Comparison of ENCODE assay signal across 11 cellular contexts in the genomic region with DNA sequence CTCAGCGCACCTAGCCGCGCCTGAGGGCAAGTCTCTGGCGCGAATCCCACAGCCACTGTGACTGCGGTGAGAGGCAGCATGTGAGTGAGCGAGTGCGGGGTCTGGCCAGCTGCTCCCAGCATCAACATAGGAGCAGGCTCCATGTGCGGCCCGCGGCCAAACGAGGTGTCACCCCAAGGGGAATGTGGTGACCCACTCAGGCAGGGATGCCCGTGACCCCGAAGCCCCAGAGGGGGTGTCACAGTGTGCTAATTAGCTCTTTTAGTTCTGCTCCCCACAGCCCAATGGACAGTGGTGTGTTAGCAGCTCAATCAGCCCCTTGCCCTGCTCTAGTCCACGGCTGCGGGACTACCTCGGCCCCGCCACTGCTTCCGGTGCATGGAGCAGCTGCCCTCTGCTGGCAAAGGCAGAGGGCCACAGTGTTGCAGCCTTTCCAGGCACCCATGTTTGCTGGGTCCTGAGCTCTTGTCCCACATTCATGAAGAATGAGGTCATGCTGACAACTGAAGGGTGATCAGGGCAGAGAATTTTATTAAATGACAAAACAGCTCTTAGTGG.
DNase-seq lines count a peak whose midpoint lies in the region; ATAC-seq and TF ChIP-seq lines count a peak whose summit lies in the region.
"Had no signal": no experiment of that assay in that cellular context is flagged by ENCODE, and none has a peak within 500 bp of the region (broad histone marks: within the 10 kb centered on the region; RNA-seq: fewer than 3 reads in every experiment).

No MANE protein-coding gene starts in this region.

- no peak overlapping the region for H4K8ac ChIP-seq in neuronal stem cell (ENCODE audit: low read depth, low read length)

- peak overlapping the region; percentile 86 for H3K14ac ChIP-seq in neuronal stem cell (ENCODE audit: low read length)

- CTCF ChIA-PET in activated CD8-positive, alpha-beta T cell treated with anti-CD3 and anti-CD28 coated beads, Interleukin-2, amount 10 ng/mL, durations not matched to agents 7 days and 5 days (lab: Charles Lee), result interaction anchor here (0.9 to 1.6 kb wide), 3 partner anchors 13 to 71 kb away, joined by 3 to 6 read pairs (median 5); a partner anchor contains a TSS

- TF ChIP-seq POLR2A in esophagus squamous epithelium (IDR thresholded peaks at IDR 0.05), result no peak
- no peak for TF ChIP-seq POLR2A in adrenal gland (IDR thresholded peaks at IDR 0.05)

- POLR2A ChIA-PET in activated CD8-positive, alpha-beta T cell treated with anti-CD3 and anti-CD28 coated beads, Interleukin-2, amount 10 ng/mL, durations not matched to agents 7 days and 5 days (lab: Charles Lee), result interaction anchor here (1.1 kb wide), 1 partner anchor 26 kb away, joined by 4 read pairs; no protein-coding TSS in a partner anchor

- H3K9me3 ChIP-seq in neuronal stem cell (replicated peaks in 1 of 2; ENCODE audit: control insufficient read depth in 2 of 2, insufficient read depth in 1 of 2, low read depth in 1 of 2, low read length in 2 of 2) (no peaks in the 10 kb centered on the region), esophagus squamous epithelium (no peaks in the 10 kb centered on the region), adrenal gland (replicated peaks in 1 of 3) (no peaks in the 10 kb centered on the region)

- no peak overlapping the region for H3K4me3 Mint-ChIP-seq in activated CD8-positive, alpha-beta T cell treated with anti-CD3 and anti-CD28 coated beads, Interleukin-2, amount 10 ng/mL, durations not matched to agents 7 days and 5 days

- H3K27ac ChIP-seq in neuronal stem cell (replicated peaks; ENCODE audit: low read length), result no peak overlapping the region
- no peak overlapping the region for H3K27ac ChIP-seq in esophagus squamous epithelium
- H3K27ac ChIP-seq in adrenal gland, result no peak overlapping the region

- no peak overlapping the region for H4K91ac ChIP-seq in neuronal stem cell (ENCODE audit: low read depth, low read length, poor library complexity)

- H2BK15ac ChIP-seq in neuronal stem cell (ENCODE audit: low read length), result peak overlapping the region; percentile 51

- no peaks in the 10 kb centered on the region for H3K9me3 Mint-ChIP-seq in activated CD8-positive, alpha-beta T cell treated with anti-CD3 and anti-CD28 coated beads, Interleukin-2, amount 10 ng/mL, durations not matched to agents 7 days and 5 days (ENCODE audit: insufficient read depth)

- no peak overlapping the region for H2BK5ac ChIP-seq in neuronal stem cell (ENCODE audit: low read length)

- intact Hi-C loops in esophagus squamous epithelium (cut with DNase I), result no loop called here
- intact Hi-C loops in adrenal gland (cut with DNase I), result no loop called here

- ATAC-seq in HG03469 (IDR thresholded peaks at IDR 0.05; ENCODE audit: unreplicated experiment) (peak; percentile 47), HG02763 (IDR thresholded peaks at IDR 0.05; ENCODE audit: unreplicated experiment) (no peak)
- ATAC-seq in activated CD8-positive, alpha-beta T cell treated with anti-CD3 and anti-CD28 coated beads, Interleukin-2, amount 10 ng/mL, durations not matched to agents 7 days and 5 days, result peak; percentile 39

- H3K23ac ChIP-seq in neuronal stem cell (ENCODE audit: low read depth, low read length, poor library complexity), result peak overlapping the region; percentile 48

- H3K9ac ChIP-seq in neuronal stem cell (ENCODE audit: low read depth, low read length, poor library complexity), result peak overlapping the region; percentile 50

- no peak overlapping the region for H2AFZ ChIP-seq in neuronal stem cell (ENCODE audit: low read length)

- H3K36me3 Mint-ChIP-seq in activated CD8-positive, alpha-beta T cell treated with anti-CD3 and anti-CD28 coated beads, Interleukin-2, amount 10 ng/mL, durations not matched to agents 7 days and 5 days (ENCODE audit: low read depth), result no peaks in the 10 kb centered on the region

- WGBS in neuronal stem cell (ENCODE audit: extremely low coverage in 2 of 2, insufficient read length in 2 of 2, insufficient replicate concordance in 1 of 2), 2 donors, result no CpG with 5 or more reads among the region's 19 CpGs
- 94 to 98% methylated on average over 9 to 11 of the region's 19 CpGs for WGBS in esophagus squamous epithelium, 2 donors
- WGBS in adrenal gland, 4 donors, result 90 to 96% (median 95%) methylated on average over 9 to 19 of the region's 19 CpGs

- no peaks in the 10 kb centered on the region for H3K36me3 ChIP-seq in neuronal stem cell (replicated peaks in 1 of 2; ENCODE audit: control insufficient read depth in 2 of 2, insufficient read depth in 2 of 2, low read length in 2 of 2)
- no peaks in the 10 kb centered on the region for H3K36me3 ChIP-seq in esophagus squamous epithelium
- no peaks in the 10 kb centered on the region for H3K36me3 ChIP-seq in adrenal gland (replicated peaks in 1 of 2)

- DNase-seq in DMS53 (lab: John Stamatoyannopoulos, UW) (peak; percentile 43), DMS53 treated with DMSO at 0.1 percent for 48 hours (lab: John Stamatoyannopoulos, UW; ENCODE audit: unreplicated experiment) (no peak), neuronal stem cell (ENCODE audit: low spot score) (no peak), esophagus squamous epithelium (lab: John Stamatoyannopoulos, UW) (no peak), adrenal gland (no peak)
- DNase-seq in activated CD8-positive, alpha-beta T cell treated with anti-CD3 and anti-CD28 coated beads, Interleukin-2, amount 10 ng/mL, durations not matched to agents 7 days and 5 days, result no peak
- DNase-seq: activated gamma-delta T cell treated with Interleukin-2 at 50 U/mL for 16 hours; effector CD4-positive, alpha-beta T cell; NCI-H510A had no signal

- H3K4me1 Mint-ChIP-seq in activated CD8-positive, alpha-beta T cell treated with anti-CD3 and anti-CD28 coated beads, Interleukin-2, amount 10 ng/mL, durations not matched to agents 7 days and 5 days (ENCODE audit: low read depth), result peaks cover 3% of the 10 kb centered on the region

- peak overlapping the region; percentile 81 for H3K18ac ChIP-seq in neuronal stem cell (ENCODE audit: low read length)

- H2BK12ac ChIP-seq in neuronal stem cell (ENCODE audit: low read length), result peak overlapping the region; percentile 66

- peak overlapping the region; percentile 87 for H2AK5ac ChIP-seq in neuronal stem cell (ENCODE audit: low read depth, low read length)

- no peak overlapping the region for H3K4me2 ChIP-seq in neuronal stem cell (ENCODE audit: insufficient read depth, low read length, poor library complexity, severe bottlenecking)

- H3K27me3 Mint-ChIP-seq in activated CD8-positive, alpha-beta T cell treated with anti-CD3 and anti-CD28 coated beads, Interleukin-2, amount 10 ng/mL, durations not matched to agents 7 days and 5 days (ENCODE audit: low read depth), result peaks cover 27% of the 10 kb centered on the region

- H3K27me3 ChIP-seq in neuronal stem cell (ENCODE audit: control insufficient read depth in 3 of 3, insufficient read depth in 3 of 3, low read depth in 1 of 3, low read length in 3 of 3), result no peaks in the 10 kb centered on the region
- H3K27me3 ChIP-seq in esophagus squamous epithelium, result no peaks in the 10 kb centered on the region
- H3K27me3 ChIP-seq in adrenal gland, result no peaks in the 10 kb centered on the region

- peak overlapping the region; percentile 7 for H3K27ac Mint-ChIP-seq in activated CD8-positive, alpha-beta T cell treated with anti-CD3 and anti-CD28 coated beads, Interleukin-2, amount 10 ng/mL, durations not matched to agents 7 days and 5 days

- H3K4ac ChIP-seq in neuronal stem cell (ENCODE audit: low read length), result no peak overlapping the region

- peaks cover 0 to 5% of the 10 kb centered on the region in 2 donors for H3K4me1 ChIP-seq in neuronal stem cell (ENCODE audit: control insufficient read depth in 2 of 2, insufficient read depth in 1 of 2, low read depth in 1 of 2, low read length in 2 of 2)
- H3K4me1 ChIP-seq in esophagus squamous epithelium, result no peaks in the 10 kb centered on the region
- H3K4me1 ChIP-seq in adrenal gland (replicated peaks in 1 of 2), result no peaks in the 10 kb centered on the region

- H3K4me3 ChIP-seq in neuronal stem cell (ENCODE audit: low read length in 2 of 2) (peak overlapping the region in 1 of 2 donors; percentile 65), esophagus squamous epithelium (no peak overlapping the region), adrenal gland (no peak overlapping the region)

- H2BK120ac ChIP-seq in neuronal stem cell (ENCODE audit: low read depth, low read length), result no peak overlapping the region

- H3K79me1 ChIP-seq in neuronal stem cell (ENCODE audit: low read depth, low read length), result peaks cover 3% of the 10 kb centered on the region

- TF ChIP-seq CTCF in esophagus squamous epithelium (IDR thresholded peaks at IDR 0.05), result peak in 1 of 6 experiments; percentile 33
- no peak for TF ChIP-seq CTCF in adrenal gland (IDR thresholded peaks at IDR 0.05)
